ENCODE assay signal across 8 cellular contexts in the genomic region with DNA sequence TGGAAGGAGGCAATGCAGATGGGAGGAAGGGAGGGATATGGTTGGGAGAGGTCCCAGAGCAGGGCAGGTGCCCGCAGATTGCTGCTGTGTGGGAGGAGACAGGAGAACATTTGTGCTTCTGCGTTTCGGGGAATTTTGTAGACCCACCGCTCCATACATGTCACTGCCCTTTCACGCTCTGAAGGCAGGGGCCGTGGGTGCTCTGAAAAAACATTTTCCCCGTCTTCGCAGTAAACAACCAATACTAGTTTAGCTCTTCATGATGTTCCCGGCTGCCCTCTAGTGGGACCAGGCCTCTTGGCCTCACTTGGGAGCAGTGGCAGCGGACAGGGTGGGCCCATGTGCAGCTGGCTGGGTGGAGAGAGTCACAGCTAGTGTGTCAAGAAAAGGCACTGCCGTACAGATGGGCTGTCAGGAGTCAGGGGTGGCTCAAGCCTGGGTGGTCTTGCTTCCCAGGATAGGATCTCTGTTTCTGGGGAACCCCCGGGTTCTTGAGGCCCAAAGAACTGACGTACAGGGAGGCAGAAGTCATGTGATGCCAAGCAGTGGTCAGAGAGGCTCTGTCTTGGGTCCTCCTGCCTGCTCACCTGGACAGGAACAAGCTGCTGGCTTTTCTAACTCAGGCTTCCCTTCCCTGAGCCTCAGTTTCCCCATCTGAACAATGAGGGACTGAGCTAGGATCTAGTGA. TPM values are rescaled to one million over a fixed set of nuclear protein-coding genes. Genes with fewer than 3 reads are reported as not detected.
DNase-seq lines count a peak whose midpoint lies in the region; ATAC-seq and TF ChIP-seq lines count a peak whose summit lies in the region.

No MANE protein-coding gene starts in this region.

- no peak for DNase-seq in AG04449 (ENCODE audit: low read depth, low spot score)
- peak; percentile 29 to 62 for DNase-seq in SHP77 (lab: John Stamatoyannopoulos, UW)
- peak; percentile 79 for DNase-seq in choroid plexus epithelial cell (ENCODE audit: low read depth)
- peak; percentile 47 to 72 for DNase-seq in left colon
- DNase-seq in stimulated activated naive CD8-positive, alpha-beta T cell treated with anti-CD3 and anti-CD28 coated beads, Interleukin-15, Interleukin-2, amounts not matched to agents 100 U/mL and 50 U/mL, for 24 hours: peak; percentile 48
- no peak for DNase-seq in activated CD8-positive, alpha-beta memory T cell treated with anti-CD3 and anti-CD28 coated beads, Interleukin-2, amount 10 ng/mL, durations not matched to agents 7 days and 5 days

- ATAC-seq in left colon: peak; percentile 46
- no peak for ATAC-seq in stimulated activated naive CD8-positive, alpha-beta T cell treated with anti-CD3 and anti-CD28 coated beads, Interleukin-15, Interleukin-2, amounts not matched to agents 100 U/mL and 50 U/mL, for 24 hours
- ATAC-seq in activated CD8-positive, alpha-beta memory T cell treated with anti-CD3 and anti-CD28 coated beads, Interleukin-2, amount 10 ng/mL, durations not matched to agents 7 days and 5 days: no peak
- no peak for ATAC-seq in GM18867 (IDR thresholded peaks at IDR 0.05; ENCODE audit: unreplicated experiment)

- H3K27ac Mint-ChIP-seq in activated CD8-positive, alpha-beta memory T cell treated with anti-CD3 and anti-CD28 coated beads, Interleukin-2, amount 10 ng/mL, durations not matched to agents 7 days and 5 days: no peak overlapping the region

- no peaks in the 10 kb centered on the region for H3K9me3 Mint-ChIP-seq in activated CD8-positive, alpha-beta memory T cell treated with anti-CD3 and anti-CD28 coated beads, Interleukin-2, amount 10 ng/mL, durations not matched to agents 7 days and 5 days (ENCODE audit: low read depth)

- in situ Hi-C loops in GM18951 (cut with MboI; ENCODE audit: low sequenced_read_pairs, unreplicated experiment): loop anchor here (5.0 kb wide), 1 partner anchor 79 kb away; no protein-coding TSS in a partner anchor

- peaks cover 40% of the 10 kb centered on the region for H3K4me1 Mint-ChIP-seq in activated CD8-positive, alpha-beta memory T cell treated with anti-CD3 and anti-CD28 coated beads, Interleukin-2, amount 10 ng/mL, durations not matched to agents 7 days and 5 days

- POLR2A ChIA-PET in AG04449 (lab: Yijun Ruan, JAX): no interaction called here

- H3K4me3 ChIP-seq in AG04449 (ENCODE audit: low read depth, low read length) (no peak overlapping the region), choroid plexus epithelial cell (ENCODE audit: low read depth, low read length) (peak overlapping the region; percentile 6)

- TF ChIP-seq POLR2A in GM18951 (IDR thresholded peaks at IDR 0.05; ENCODE audit: extremely low read depth, insufficient read depth, insufficient read length): peak; percentile 24

- CTCF ChIA-PET in AG04449 (lab: Yijun Ruan, JAX): interaction anchor here (0.6 to 3.3 kb wide), 26 partner anchors 9 to 262 kb away, joined by 3 to 38 read pairs (median 4); partner anchors contain the start of genes CETP and NLRC5
- CTCF ChIA-PET in activated CD8-positive, alpha-beta memory T cell treated with anti-CD3 and anti-CD28 coated beads, Interleukin-2, amount 10 ng/mL, durations not matched to agents 7 days and 5 days (lab: Charles Lee): interaction anchor here (0.5 to 3.1 kb wide), 5 partner anchors 10 to 81 kb away, joined by 3 to 18 read pairs (median 3); no protein-coding TSS in a partner anchor

- no peaks in the 10 kb centered on the region for H3K27me3 Mint-ChIP-seq in activated CD8-positive, alpha-beta memory T cell treated with anti-CD3 and anti-CD28 coated beads, Interleukin-2, amount 10 ng/mL, durations not matched to agents 7 days and 5 days

- intact Hi-C loops in left colon (cut with DNase I, micrococcal nuclease): loop anchor here in 1 of 2 donors (10.0 kb wide), 1 partner anchor 181 kb away; the partner anchor contains the start of gene SLC12A3

- H3K36me3 Mint-ChIP-seq in activated CD8-positive, alpha-beta memory T cell treated with anti-CD3 and anti-CD28 coated beads, Interleukin-2, amount 10 ng/mL, durations not matched to agents 7 days and 5 days: peaks cover 46% of the 10 kb centered on the region

- H3K4me3 Mint-ChIP-seq in activated CD8-positive, alpha-beta memory T cell treated with anti-CD3 and anti-CD28 coated beads, Interleukin-2, amount 10 ng/mL, durations not matched to agents 7 days and 5 days: no peak overlapping the region

- peak; percentile 81 for TF ChIP-seq CTCF in AG04449 (IDR thresholded peaks at IDR 0.05; ENCODE audit: insufficient read depth, low read length, missing control alignments)
- peak; percentile 90 for TF ChIP-seq CTCF in choroid plexus epithelial cell (conservative IDR thresholded peaks at IDR 0.05; ENCODE audit: low read depth, low read length)

RNA-seq across cellular contexts. Expression of gene CPNE2, which starts 46.5 kb away (rescaled TPM):
- total RNA-seq in left colon: 10 to 100 TPM; 73.2 to 91.0 TPM
- 1 to 10 TPM; 3.2 to 9.6 TPM for total RNA-seq in activated CD8-positive, alpha-beta memory T cell treated with anti-CD3 and anti-CD28 coated beads, Interleukin-2, amount 10 ng/mL, durations not matched to agents 7 days and 5 days

RNA-seq across cellular contexts. Expression of gene NLRC5, which starts 56.5 kb away (rescaled TPM):
- 100 to 1,000 TPM in 1 of 2 donors, 10 to 100 TPM in 1; 57.7 to 125 TPM for total RNA-seq in left colon
- total RNA-seq in activated CD8-positive, alpha-beta memory T cell treated with anti-CD3 and anti-CD28 coated beads, Interleukin-2, amount 10 ng/mL, durations not matched to agents 7 days and 5 days: 100 to 1,000 TPM; 156 to 287 TPM

Comparison
In these comparisons a context has a peak if more than half of its experiments do, and no peak if none do; other contexts are left out.
1. DNase-seq: peak in SHP77 (2 of 2), choroid plexus epithelial cell (single experiment), left colon (2 of 2) and stimulated activated naive CD8-positive, alpha-beta T cell treated with anti-CD3 and anti-CD28 coated beads, Interleukin-15, Interleukin-2, amounts not matched to agents 100 U/mL and 50 U/mL, for 24 hours (single experiment); none in AG04449 (single experiment) and activated CD8-positive, alpha-beta memory T cell treated with anti-CD3 and anti-CD28 coated beads, Interleukin-2, amount 10 ng/mL, durations not matched to agents 7 days and 5 days (single experiment).
2. RNA of gene CPNE2, which starts 46.5 kb away (total RNA-seq): 73.2 to 91.0 TPM in left colon; 3.2 to 9.6 TPM in activated CD8-positive, alpha-beta memory T cell treated with anti-CD3 and anti-CD28 coated beads, Interleukin-2, amount 10 ng/mL, durations not matched to agents 7 days and 5 days; every median in the first group is over 4 times any median in the second.